In the genomic region with DNA sequence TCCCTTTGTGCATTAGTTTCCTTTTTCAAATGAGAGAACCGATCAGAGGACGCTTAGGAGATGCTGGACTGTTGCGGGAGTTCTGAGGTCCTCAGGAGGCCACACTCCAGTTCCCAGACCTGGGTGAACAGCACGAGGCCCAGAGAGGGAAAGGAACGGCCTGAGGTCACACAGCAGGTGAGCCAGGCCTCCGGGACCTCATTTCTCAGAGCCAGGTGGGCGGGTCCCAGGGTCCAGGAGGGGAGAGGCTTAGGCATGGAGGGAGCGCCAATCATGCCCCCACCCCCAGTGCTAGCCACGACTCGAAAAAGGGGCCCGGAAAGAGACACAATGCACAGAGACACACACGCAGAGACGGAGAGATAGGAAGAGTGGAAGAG, we compare ENCODE assay signal across 11 cellular contexts. TPM values are rescaled to one million over a fixed set of nuclear protein-coding genes. Genes with fewer than 3 reads are reported as not detected.
DNase-seq lines count a peak whose midpoint lies in the region; ATAC-seq and TF ChIP-seq lines count a peak whose summit lies in the region.
"Had no signal": no experiment of that assay in that cellular context is flagged by ENCODE, and none has a peak within 500 bp of the region (broad histone marks: within the 10 kb centered on the region; RNA-seq: fewer than 3 reads in every experiment).

No MANE protein-coding gene starts in this region.

- H3K9ac ChIP-seq in HUES48 (ENCODE audit: low read depth, low read length) (no peak overlapping the region), iPS-15b (ENCODE audit: low read depth, low read length) (no peak overlapping the region)

- intact Hi-C loops in A673 (cut with micrococcal nuclease; ENCODE audit: unreplicated experiment) = no loop called here

- POLR2A ChIA-PET in A673 (lab: Charles Lee; ENCODE audit: low non-redundant PET) = no interaction called here

- H3K4me1 ChIP-seq in A673 (ENCODE audit: insufficient read depth, low read length, poor library complexity, severe bottlenecking) = peaks cover 21% of the 10 kb centered on the region
- peaks cover 4% of the 10 kb centered on the region; the same call in 1 of the 2 replicates for H3K4me1 ChIP-seq in HUES48 (ENCODE audit: control insufficient read depth, insufficient read depth, low read length)
- H3K4me1 ChIP-seq in iPS-15b (ENCODE audit: control insufficient read depth, insufficient read depth, low read length) = no peaks in the 10 kb centered on the region

- H3K36me3 ChIP-seq in A673 (ENCODE audit: insufficient read depth, low read length, poor library complexity, severe bottlenecking) (no peaks in the 10 kb centered on the region), HUES48 (ENCODE audit: control insufficient read depth, insufficient read depth, low read length) (no peaks in the 10 kb centered on the region), iPS-15b (ENCODE audit: control insufficient read depth, insufficient read depth, low read length) (no peaks in the 10 kb centered on the region)

- no peak overlapping the region for H3K27ac ChIP-seq in A673 (ENCODE audit: low read depth, low read length, poor library complexity, severe bottlenecking)
- H3K27ac ChIP-seq in HUES48 (ENCODE audit: low read depth, low read length) = no peak overlapping the region
- H3K27ac ChIP-seq: thyroid gland had no signal

- H3K4me3 ChIP-seq in A673 (ENCODE audit: low read depth, low read length, poor library complexity, severe bottlenecking) (peak overlapping the region; percentile 44), HUES48 (ENCODE audit: low read depth, low read length) (peak overlapping the region; percentile 50; the same call in 1 of the 2 replicates), iPS-15b (ENCODE audit: low read depth, low read length) (peak overlapping the region; percentile 52)
- H3K4me3 ChIP-seq: thyroid gland had no signal

- BruUV-seq in A673 (replicated peaks; lab: Mats Ljungman, UMichigan) = no TSS peak

- H3K27me3 ChIP-seq in A673 (replicated peaks; ENCODE audit: insufficient read depth, low read depth, low read length, poor library complexity) (peaks cover 21% of the 10 kb centered on the region), HUES48 (ENCODE audit: control insufficient read depth, insufficient read depth, low read length) (peaks cover 28% of the 10 kb centered on the region), iPS-15b (ENCODE audit: control insufficient read depth, insufficient read depth, low read length) (peaks cover 24% of the 10 kb centered on the region)

- DNase-seq in A673 (ENCODE audit: low spot score) = no peak
- DNase-seq in DMS 273 (lab: John Stamatoyannopoulos, UW; ENCODE audit: unreplicated experiment) = no peak
- no peak for DNase-seq in NCI-H1930 (lab: John Stamatoyannopoulos, UW)
- DNase-seq: effector CD4-positive, alpha-beta T cell; mammary epithelial cell; T-helper 1 cell; thyroid gland had no signal

- ATAC-seq in GM18868 (IDR thresholded peaks at IDR 0.05; ENCODE audit: unreplicated experiment) = no peak

- CTCF ChIA-PET in A673 (lab: Charles Lee) = no interaction called here

- H3K9me3 ChIP-seq in A673 (ENCODE audit: low read depth, low read length, poor library complexity, severe bottlenecking) (no peaks in the 10 kb centered on the region), HUES48 (ENCODE audit: control insufficient read depth, insufficient read depth, low read length) (no peaks in the 10 kb centered on the region), iPS-15b (ENCODE audit: control insufficient read depth, insufficient read depth, low read length) (no peaks in the 10 kb centered on the region)
- H3K9me3 ChIP-seq: thyroid gland had no signal

- TF ChIP-seq CTCF in A673 (conservative IDR thresholded peaks at IDR 0.05; ENCODE audit: low read depth, low read length) = no peak

RNA-seq across cellular contexts. Expression of a gene that starts 1.8 kb away (rescaled TPM):
- 5.3 TPM in 2 replicates for total RNA-seq in A673 (2021)
- total RNA-seq: mammary epithelial cell, renal cortical epithelial cell, thyroid gland had no signal

RNA-seq across cellular contexts. Expression of a gene that starts 26.6 kb away (rescaled TPM):
- 15.9 and 16.4 TPM in 2 replicates for total RNA-seq in A673 (2021)

RNA-seq across cellular contexts. Expression of a gene that starts 43.6 kb away (rescaled TPM):
- total RNA-seq in A673 (2021) = 456 and 468 TPM in 2 replicates

RNA-seq across cellular contexts. Expression of a gene that starts 44.2 kb away (rescaled TPM):
- total RNA-seq in A673 (2021) = 0.39 and 1.4 TPM in 2 replicates

RNA-seq across cellular contexts. Expression of a gene that starts 49.9 kb away (rescaled TPM):
- total RNA-seq in A673 (2021) = 64.7 and 74.8 TPM in 2 replicates
